Comparison of ENCODE assay signal across 8 cellular contexts in the genomic region with DNA sequence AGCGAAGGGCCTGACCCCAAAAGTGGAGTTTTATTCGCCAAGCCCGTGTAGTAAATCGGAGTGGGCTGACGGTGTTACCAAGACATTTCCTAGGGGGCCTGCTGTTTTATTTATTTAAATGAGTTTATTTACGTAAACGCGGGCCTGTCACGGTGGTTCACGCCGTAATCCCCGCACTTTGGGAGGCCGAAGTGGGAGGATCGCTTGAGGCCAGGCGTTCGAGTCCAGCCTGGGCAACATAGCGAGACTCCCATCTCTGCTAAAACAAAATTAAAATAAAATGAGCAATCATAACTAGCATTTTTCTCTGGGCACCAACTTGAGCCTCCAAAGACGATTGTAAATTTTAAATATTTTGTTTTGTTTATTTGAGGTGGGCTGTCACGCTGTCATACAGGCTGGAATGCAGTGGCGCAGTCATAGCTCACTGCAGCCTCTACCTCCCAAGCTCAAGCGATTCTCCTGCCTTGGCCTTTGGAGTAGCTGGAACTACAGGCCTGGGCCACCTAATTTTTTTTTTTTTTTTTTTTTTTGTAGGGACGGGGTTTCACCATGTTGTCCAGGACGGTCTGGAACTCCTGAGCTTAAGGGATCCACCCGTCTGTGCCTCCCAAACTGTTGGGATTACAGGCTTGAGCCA. TPM values are rescaled to one million over a fixed set of nuclear protein-coding genes. Genes with fewer than 3 reads are reported as not detected.
DNase-seq lines count a peak whose midpoint lies in the region; ATAC-seq and TF ChIP-seq lines count a peak whose summit lies in the region.

No MANE protein-coding gene starts in this region.

- peaks cover 53% of the 10 kb centered on the region for H3K36me3 ChIP-seq in Karpas-422 (ENCODE audit: insufficient read depth, low read length)
- H3K36me3 ChIP-seq in muscle layer of duodenum (ENCODE audit: control insufficient read depth in 1 of 2, insufficient read depth in 2 of 2, low read length in 2 of 2): peaks cover 44 to 55% of the 10 kb centered on the region in 2 donors

- DNase-seq in AG10803 (ENCODE audit: low read depth) (peak; percentile 36), Karpas-422 (no peak), choroid plexus epithelial cell (ENCODE audit: low read depth) (no peak), NK-92 (lab: John Stamatoyannopoulos, UW; ENCODE audit: unreplicated experiment) (no peak), H4 (ENCODE audit: low spot score) (no peak)
- DNase-seq in stimulated activated naive CD4-positive, alpha-beta T cell treated with Interleukin-2 at 50 U/mL for 16 hours (lab: John Stamatoyannopoulos, UW): no peak

- peak overlapping the region; percentile 100 for H3K9ac ChIP-seq in Karpas-422 (ENCODE audit: low read length)

- TF ChIP-seq CTCF in AG10803 (conservative IDR thresholded peaks at IDR 0.05; ENCODE audit: low read length) (no peak), choroid plexus epithelial cell (conservative IDR thresholded peaks at IDR 0.05; ENCODE audit: low read depth, low read length) (no peak)

- peak overlapping the region; percentile 52; the same call in 1 of the 2 replicates for H2AFZ ChIP-seq in Karpas-422 (ENCODE audit: low read length)

- H4K20me1 ChIP-seq in Karpas-422 (ENCODE audit: insufficient read depth, low read depth, low read length): no peaks in the 10 kb centered on the region; the same call in 1 of the 2 replicates

- H3K9me2 ChIP-seq in Karpas-422 (replicated peaks; ENCODE audit: insufficient read depth, low read length): no peaks in the 10 kb centered on the region

- H3K9me3 ChIP-seq in Karpas-422 (ENCODE audit: low read length): no peaks in the 10 kb centered on the region
- no peaks in the 10 kb centered on the region for H3K9me3 ChIP-seq in muscle layer of duodenum (ENCODE audit: control insufficient read depth in 1 of 2, low read length in 2 of 2)

- H3K27me3 ChIP-seq in Karpas-422 (ENCODE audit: low read length) (no peaks in the 10 kb centered on the region), muscle layer of duodenum (ENCODE audit: low read depth, low read length) (no peaks in the 10 kb centered on the region)

- peak overlapping the region; percentile 76 for H3K4me2 ChIP-seq in Karpas-422 (ENCODE audit: low read depth, low read length, poor library complexity, severe bottlenecking)

- no peak for ATAC-seq in GM21381 (IDR thresholded peaks at IDR 0.05; ENCODE audit: unreplicated experiment)

- H3K27ac ChIP-seq in Karpas-422 (ENCODE audit: low read length): peak overlapping the region; percentile 90
- H3K27ac ChIP-seq in muscle layer of duodenum (ENCODE audit: low read length): peak overlapping the region; percentile 99

- H3K4me1 ChIP-seq in Karpas-422 (ENCODE audit: low read length) (peaks cover 25% of the 10 kb centered on the region), muscle layer of duodenum (ENCODE audit: control insufficient read depth in 1 of 2, insufficient read depth in 2 of 2, low read length in 2 of 2) (peaks cover 0 to 27% of the 10 kb centered on the region in 2 donors)

- peaks cover 77% of the 10 kb centered on the region for H3K79me2 ChIP-seq in Karpas-422 (ENCODE audit: low read length)

- H3K4me3 ChIP-seq in AG10803 (ENCODE audit: low read length): peak overlapping the region; percentile 91
- peak overlapping the region; percentile 89 for H3K4me3 ChIP-seq in Karpas-422 (ENCODE audit: low read length)
- peak overlapping the region; percentile 93 for H3K4me3 ChIP-seq in choroid plexus epithelial cell (ENCODE audit: low read depth, low read length)
- H3K4me3 ChIP-seq in muscle layer of duodenum (ENCODE audit: low read depth in 1 of 2, low read length in 2 of 2): peak overlapping the region; percentile 90 to 93

RNA-seq across cellular contexts. Expression of a gene that starts 1.0 kb away (rescaled TPM):
- 169 TPM in 2 replicates for total RNA-seq in Karpas-422 (2014; rRNA removed; shearing (Covaris generic); ENCODE audit: low replicate concordance)
- 36.4 and 51.2 TPM in 2 replicates for total RNA-seq in H4 (2014; rRNA removed; shearing (Covaris generic))

RNA-seq across cellular contexts. Expression of a gene that starts 7.5 kb away (rescaled TPM):
- 3.7 and 6.5 TPM in 2 replicates for total RNA-seq in Karpas-422 (2014; rRNA removed; shearing (Covaris generic); ENCODE audit: low replicate concordance)
- total RNA-seq in H4 (2014; rRNA removed; shearing (Covaris generic)): 9.8 and 11.3 TPM in 2 replicates

RNA-seq across cellular contexts. Expression of a gene that starts 38.7 kb away (rescaled TPM):
- 1.6 TPM in 1 of 2 replicates, not detected in the other for total RNA-seq in Karpas-422 (2014; rRNA removed; shearing (Covaris generic); ENCODE audit: low replicate concordance)
- total RNA-seq in H4 (2014; rRNA removed; shearing (Covaris generic)): 0.19 and 1.6 TPM in 2 replicates

RNA-seq across cellular contexts. Expression of a gene that starts 54.9 kb away (rescaled TPM):
- 11.9 and 14.5 TPM in 2 replicates for total RNA-seq in Karpas-422 (2014; rRNA removed; shearing (Covaris generic); ENCODE audit: low replicate concordance)
- 13.6 and 14.7 TPM in 2 replicates for total RNA-seq in H4 (2014; rRNA removed; shearing (Covaris generic))

RNA-seq across cellular contexts. Expression of a gene that starts 57.4 kb away (rescaled TPM):
- total RNA-seq in Karpas-422 (2014; rRNA removed; shearing (Covaris generic); ENCODE audit: low replicate concordance): 12.3 and 22.1 TPM in 2 replicates
- 6.9 and 14.2 TPM in 2 replicates for total RNA-seq in H4 (2014; rRNA removed; shearing (Covaris generic))
